Comparison of ENCODE assay signal across 8 cellular contexts in genomic region chr1:161258439-161259386, GRCh38. TPM values are rescaled to one million over a fixed set of nuclear protein-coding genes. Genes with fewer than 3 reads are reported as not detected.
A peak's percentile ranks its signal among the peaks of the same experiment; 100 is the strongest.
DNase-seq lines count a peak whose midpoint lies in the region; ATAC-seq and TF ChIP-seq lines count a peak whose summit lies in the region.

TSS of gene PCP4L1 (plus strand) at chr1:161258745. CDS start at chr1:161258975, 230 bp downstream.

- DNase-seq in NCI-H748 treated with DMSO at 0.1 percent for 48 hours (lab: John Stamatoyannopoulos, UW) (peak; percentile 68), cardiac muscle cell (ENCODE audit: low read depth in 1 of 2, low spot score in 1 of 2) (peak; percentile 71 to 73), osteocyte (ENCODE audit: extremely low spot score, unreplicated experiment) (no peak), SKM-1 (lab: John Stamatoyannopoulos, UW; ENCODE audit: unreplicated experiment) (no peak)
- peak; percentile 57 for DNase-seq in activated naive CD8-positive, alpha-beta T cell treated with anti-CD3 and anti-CD28 coated beads for 36 hours

- peaks cover 67% of the 10 kb centered on the region for H3K27me3 Mint-ChIP-seq in activated naive CD8-positive, alpha-beta T cell treated with anti-CD3 and anti-CD28 coated beads for 36 hours
- H3K27me3 Mint-ChIP-seq in osteocyte (ENCODE audit: unreplicated experiment): peaks cover 55% of the 10 kb centered on the region

- peak within 1 kb of the TSS; percentile 68 for H3K4me3 Mint-ChIP-seq in activated naive CD8-positive, alpha-beta T cell treated with anti-CD3 and anti-CD28 coated beads for 36 hours
- H3K4me3 Mint-ChIP-seq in osteocyte (ENCODE audit: unreplicated experiment): peak within 1 kb of the TSS; percentile 65

- H3K79me2 ChIP-seq in ACC112 (ENCODE audit: control insufficient read depth, insufficient read depth, low read length, unreplicated experiment): no peaks in the 10 kb centered on the region

- peaks cover 11% of the 10 kb centered on the region for H3K36me3 Mint-ChIP-seq in activated naive CD8-positive, alpha-beta T cell treated with anti-CD3 and anti-CD28 coated beads for 36 hours
- H3K36me3 Mint-ChIP-seq in osteocyte (ENCODE audit: unreplicated experiment): peaks cover 3% of the 10 kb centered on the region

- H3K4me3 ChIP-seq in ACC112 (ENCODE audit: low read depth, low read length) (peak within 1 kb of the TSS; percentile 70), cardiac muscle cell (peak within 1 kb of the TSS; percentile 39), urinary bladder (ENCODE audit: low read depth, low read length) (peak within 1 kb of the TSS; percentile 39)

- H3K4me1 Mint-ChIP-seq in activated naive CD8-positive, alpha-beta T cell treated with anti-CD3 and anti-CD28 coated beads for 36 hours: peaks cover 10% of the 10 kb centered on the region
- peaks cover 16% of the 10 kb centered on the region for H3K4me1 Mint-ChIP-seq in osteocyte (ENCODE audit: unreplicated experiment)

- H3K27me3 ChIP-seq in ACC112 (ENCODE audit: insufficient read depth, low read length) (peaks cover 50% of the 10 kb centered on the region), cardiac muscle cell (peaks cover 43% of the 10 kb centered on the region)

- no peak within 1 kb of the TSS for H3K27ac ChIP-seq in ACC112 (ENCODE audit: low read depth, low read length)
- no peak within 1 kb of the TSS for H3K27ac ChIP-seq in cardiac muscle cell
- H3K27ac ChIP-seq in urinary bladder (ENCODE audit: low read depth): no peak within 1 kb of the TSS

- TF ChIP-seq CTCF in cardiac muscle cell (IDR thresholded peaks at IDR 0.05; ENCODE audit: low read depth, low read length) (no peak), osteocyte (IDR thresholded peaks at IDR 0.05) (no peak)

- H3K27ac Mint-ChIP-seq in activated naive CD8-positive, alpha-beta T cell treated with anti-CD3 and anti-CD28 coated beads for 36 hours: no peak within 1 kb of the TSS
- no peak within 1 kb of the TSS for H3K27ac Mint-ChIP-seq in osteocyte (ENCODE audit: unreplicated experiment)

- ATAC-seq in GM19351 (IDR thresholded peaks at IDR 0.05; ENCODE audit: unreplicated experiment): peak; percentile 53

- WGBS in urinary bladder: 2% methylated on average over 62 of the region's 62 CpGs

- H3K4me1 ChIP-seq in ACC112 (ENCODE audit: control insufficient read depth, insufficient read depth, low read length, unreplicated experiment) (peaks cover 13% of the 10 kb centered on the region), cardiac muscle cell (ENCODE audit: low read depth) (no peaks in the 10 kb centered on the region), urinary bladder (ENCODE audit: insufficient read depth) (no peaks in the 10 kb centered on the region)

- peak within 1 kb of the TSS; percentile 64 for H2AFZ ChIP-seq in ACC112 (ENCODE audit: low read length, unreplicated experiment)

- H3K36me3 ChIP-seq in ACC112 (ENCODE audit: insufficient read depth, low read length) (no peaks in the 10 kb centered on the region), cardiac muscle cell (no peaks in the 10 kb centered on the region), urinary bladder (ENCODE audit: insufficient read depth) (no peaks in the 10 kb centered on the region)

- peaks cover 18% of the 10 kb centered on the region for H3K9me3 Mint-ChIP-seq in activated naive CD8-positive, alpha-beta T cell treated with anti-CD3 and anti-CD28 coated beads for 36 hours
- H3K9me3 Mint-ChIP-seq in osteocyte (ENCODE audit: unreplicated experiment): peaks cover 9% of the 10 kb centered on the region

- H3K9me3 ChIP-seq in cardiac muscle cell (ENCODE audit: low read depth): no peaks in the 10 kb centered on the region

RNA-seq across cellular contexts. Expression of gene PCP4L1, which starts in this region (rescaled TPM):
- under 1 TPM; 0.39 to 0.80 TPM for total RNA-seq in activated naive CD8-positive, alpha-beta T cell treated with anti-CD3 and anti-CD28 coated beads for 36 hours
- total RNA-seq in cardiac muscle cell (0.14 and 0.21 TPM in 2 replicates), osteocyte (not detected in 2 replicates), urinary bladder (22.8 TPM)
- polyA plus RNA-seq in cardiac muscle cell (not detected in 2 replicates), urinary bladder (39.2 TPM)

Comparison
In these comparisons a context has a peak if more than half of its experiments do, and no peak if none do; other contexts are left out.
1. RNA of gene PCP4L1 (total RNA-seq): 22.8 TPM in urinary bladder (single experiment); 0.39 to 0.80 TPM in activated naive CD8-positive, alpha-beta T cell treated with anti-CD3 and anti-CD28 coated beads for 36 hours, 0.14 to 0.21 TPM in cardiac muscle cell and not detected in osteocyte; every median in the first group is over 10 times any median in the second.
2. RNA of gene PCP4L1 (polyA plus RNA-seq): 39.2 TPM in urinary bladder (single experiment); not detected in cardiac muscle cell; every median in the first group is over 10 times any median in the second.
3. Peak in DNase-seq in activated naive CD8-positive, alpha-beta T cell treated with anti-CD3 and anti-CD28 coated beads for 36 hours; RNA of the gene not detected or under 1 TPM.
4. Peak in DNase-seq and H3K4me3 ChIP-seq in cardiac muscle cell; RNA of the gene not detected or under 1 TPM.
5. Peak in every context shown above with its lines, with median percentiles within 50 percentile points of each other: H3K4me3 ChIP-seq.